21 cellular contexts compared by ENCODE assay signal in genomic region chr1:239363920-239364319, GRCh38. TPM values are rescaled to one million over a fixed set of nuclear protein-coding genes. Genes with fewer than 3 reads are reported as not detected.
DNase-seq lines count a peak whose midpoint lies in the region; FAIRE-seq and TF ChIP-seq lines count a peak whose summit lies in the region.
"Had no signal": no experiment of that assay in that cellular context is flagged by ENCODE, and none has a peak within 500 bp of the region (broad histone marks: within the 10 kb centered on the region; RNA-seq: fewer than 3 reads in every experiment).

No MANE protein-coding gene starts in this region.

- no peaks in the 10 kb centered on the region for H3K36me3 ChIP-seq in adrenal gland (replicated peaks in 1 of 2)
- H3K36me3 ChIP-seq: BLaER1 had no signal

- DNase-seq in KBM-7 (peak; percentile 72), NB4 (ENCODE audit: low read depth) (peak; percentile 22), SIG-M5 (lab: John Stamatoyannopoulos, UW) (peak; percentile 43), medulla oblongata (ENCODE audit: extremely low spot score) (peak; percentile 9), RCC 7860 (ENCODE audit: low spot score) (no peak), adrenal gland (no peak)
- DNase-seq in activated naive CD4-positive, alpha-beta T cell (lab: John Stamatoyannopoulos, UW): no peak
- DNase-seq: CD8-positive, alpha-beta memory T cell; NCI-H1092; NCI-H146; NCI-H2107; NCI-H2227 treated with DMSO at 0.1 percent for 48 hours; NCI-H510A treated with DMSO at 0.1 percent for 48 hours; NCI-H774; Right ventricle myocardium superior had no signal

- no peaks in the 10 kb centered on the region for H3K27me3 ChIP-seq in adrenal gland
- H3K27me3 ChIP-seq: BLaER1 had no signal

- H3K27ac ChIP-seq in adrenal gland: no peak overlapping the region
- H3K27ac ChIP-seq: BLaER1 had no signal

- TF ChIP-seq CTCF in NB4 (IDR thresholded peaks at IDR 0.05; ENCODE audit: low read depth, low read length): no peak
- TF ChIP-seq CTCF in adrenal gland (IDR thresholded peaks at IDR 0.05): no peak

- intact Hi-C loops in adrenal gland (cut with DNase I): no loop called here

- no peak overlapping the region for H3K4me3 ChIP-seq in NB4 (ENCODE audit: low read depth, low read length)
- H3K4me3 ChIP-seq in adrenal gland: no peak overlapping the region
- H3K4me3 ChIP-seq: BLaER1 had no signal

- no peak for FAIRE-seq in RCC 7860 (lab: Jason Lieb, UNC)
- FAIRE-seq: D721Med, GM12891, GM18507, H1 had no signal

- 76 to 87% (median 81%) methylated on average over 5 of the region's 5 CpGs for WGBS in adrenal gland, 4 donors

- H3K9me3 ChIP-seq in adrenal gland (replicated peaks in 1 of 3): no peaks in the 10 kb centered on the region
- H3K9me3 ChIP-seq: BLaER1 had no signal

- in situ Hi-C loops in KBM-7 (cut with MboI; ENCODE audit: low pct_unique_long_range_greater_than_20kb, low sequenced_read_pairs): no loop called here

- no peaks in the 10 kb centered on the region for H3K4me1 ChIP-seq in adrenal gland (replicated peaks in 1 of 2)
- H3K4me1 ChIP-seq: BLaER1 had no signal

- TF ChIP-seq POLR2A in NB4 (IDR thresholded peaks at IDR 0.05; ENCODE audit: extremely low read depth, insufficient read length) (no peak), adrenal gland (IDR thresholded peaks at IDR 0.05) (no peak)

RNA-seq across cellular contexts. Expression of gene CHRM3, which starts 22.4 kb away (rescaled TPM):
- 1 to 10 TPM in 5 of 8 donors, under 1 TPM in 3; 0.55 to 4.8 (median 1.3) TPM for total RNA-seq in adrenal gland
- polyA plus RNA-seq in adrenal gland: 1 to 10 TPM in 1 of 3 donors, under 1 TPM in 2; 0.17 to 1.0 (median 0.53) TPM
- total RNA-seq: A673 had no signal
- polyA plus RNA-seq: CD8-positive, alpha-beta memory T cell had no signal

Comparison
In these comparisons a context has a peak if more than half of its experiments do, and no peak if none do; other contexts are left out.
1. DNase-seq: peak in KBM-7 (single experiment), NB4 (single experiment), SIG-M5 (single experiment) and medulla oblongata (single experiment); none in RCC 7860 (single experiment), adrenal gland (0 of 7) and activated naive CD4-positive, alpha-beta T cell (0 of 4).